In genomic region chr19:50909240-50910070, GRCh38 we compare ENCODE assay signal across 8 cellular contexts. TPM values are rescaled to one million over a fixed set of nuclear protein-coding genes. Genes with fewer than 3 reads are reported as not detected.
A peak's percentile ranks its signal among the peaks of the same experiment; 100 is the strongest.
DNase-seq lines count a peak whose midpoint lies in the region; ATAC-seq and TF ChIP-seq lines count a peak whose summit lies in the region.

No MANE protein-coding gene starts in this region.

- in situ Hi-C loops in Caki2 (cut with HindIII; ENCODE audit: low pct_unique_long_range_greater_than_20kb, low sequenced_read_pairs), result no loop called here

- intact Hi-C loops in body of pancreas (cut with DNase I) (no loop called here), CD14-positive monocyte (cut with micrococcal nuclease) (no loop called here), tibial artery (cut with DNase I; ENCODE audit: low total_unique reads) (no loop called here)

- H3K4me1 Mint-ChIP-seq in natural killer cell treated with Interleukin-12 subunit alpha and Interleukin-12 subunit beta and Interleukin-15 and Interleukin-18, amount 100 ng/mL, for 72 hours (ENCODE audit: low read depth in 2 of 2), result peaks cover 0 to 8% of the 10 kb centered on the region in 2 donors
- H3K4me1 Mint-ChIP-seq in CD14-positive monocyte, result peaks cover 5% of the 10 kb centered on the region

- TF ChIP-seq POLR2A in body of pancreas (IDR thresholded peaks at IDR 0.05), result no peak

- WGBS in body of pancreas, 2 donors, result 5% methylated on average over 22 to 35 of the region's 36 CpGs

- no peaks in the 10 kb centered on the region for H3K27me3 ChIP-seq in body of pancreas
- peaks cover 0 to 65% of the 10 kb centered on the region in 2 donors for H3K27me3 ChIP-seq in tibial artery

- no peaks in the 10 kb centered on the region for H3K9me3 Mint-ChIP-seq in natural killer cell treated with Interleukin-12 subunit alpha and Interleukin-12 subunit beta and Interleukin-15 and Interleukin-18, amount 100 ng/mL, for 72 hours
- H3K9me3 Mint-ChIP-seq in CD14-positive monocyte, result peaks cover 2 to 12% (median 8%) of the 10 kb centered on the region in 7 donors

- ATAC-seq in GM21447 (IDR thresholded peaks at IDR 0.05; ENCODE audit: unreplicated experiment), result peak; percentile 69
- peak; percentile 64 for ATAC-seq in body of pancreas
- ATAC-seq in natural killer cell treated with Interleukin-12 subunit alpha and Interleukin-12 subunit beta and Interleukin-15 and Interleukin-18, amount 100 ng/mL, for 72 hours, result peak; percentile 51 to 71
- no peak for ATAC-seq in GM18498 (IDR thresholded peaks at IDR 0.05; ENCODE audit: unreplicated experiment)

- no peak overlapping the region for H3K4me3 Mint-ChIP-seq in natural killer cell treated with Interleukin-12 subunit alpha and Interleukin-12 subunit beta and Interleukin-15 and Interleukin-18, amount 100 ng/mL, for 72 hours
- peak overlapping the region in 1 of 2 donors; percentile 26 for H3K4me3 Mint-ChIP-seq in CD14-positive monocyte

- H3K36me3 Mint-ChIP-seq in natural killer cell treated with Interleukin-12 subunit alpha and Interleukin-12 subunit beta and Interleukin-15 and Interleukin-18, amount 100 ng/mL, for 72 hours, result no peaks in the 10 kb centered on the region
- H3K36me3 Mint-ChIP-seq in CD14-positive monocyte, result no peaks in the 10 kb centered on the region

- H3K4me3 ChIP-seq in body of pancreas, result no peak overlapping the region
- no peak overlapping the region for H3K4me3 ChIP-seq in tibial artery

- H3K36me3 ChIP-seq in body of pancreas (replicated peaks in 1 of 2; ENCODE audit: insufficient read depth in 1 of 2, low read depth in 2 of 2) (no peaks in the 10 kb centered on the region), tibial artery (no peaks in the 10 kb centered on the region)

- H3K9me3 ChIP-seq in body of pancreas (no peaks in the 10 kb centered on the region), tibial artery (no peaks in the 10 kb centered on the region)

- H3K4me1 ChIP-seq in body of pancreas, result peaks cover 3% of the 10 kb centered on the region
- peaks cover 0 to 9% (median 0%) of the 10 kb centered on the region in 4 donors for H3K4me1 ChIP-seq in tibial artery

- H3K27ac ChIP-seq in body of pancreas (no peak overlapping the region), tibial artery (no peak overlapping the region)

- H3K27me3 Mint-ChIP-seq in natural killer cell treated with Interleukin-12 subunit alpha and Interleukin-12 subunit beta and Interleukin-15 and Interleukin-18, amount 100 ng/mL, for 72 hours, result peaks cover 48 to 58% of the 10 kb centered on the region in 2 donors
- peaks cover 5 to 31% (median 9%) of the 10 kb centered on the region in 3 donors for H3K27me3 Mint-ChIP-seq in CD14-positive monocyte (ENCODE audit: low read depth in 3 of 3)

- H3K27ac Mint-ChIP-seq in natural killer cell treated with Interleukin-12 subunit alpha and Interleukin-12 subunit beta and Interleukin-15 and Interleukin-18, amount 100 ng/mL, for 72 hours, result no peak overlapping the region
- no peak overlapping the region for H3K27ac Mint-ChIP-seq in CD14-positive monocyte

- DNase-seq in Caki2 (ENCODE audit: low read depth) (peak; percentile 91), NCI-H69 (lab: John Stamatoyannopoulos, UW) (peak; percentile 82), body of pancreas (peak; percentile 31 to 69 (median 56)), CD14-positive monocyte (ENCODE audit: low spot score) (no peak), tibial artery (no peak)
- DNase-seq in natural killer cell treated with Interleukin-12 subunit alpha and Interleukin-12 subunit beta and Interleukin-15 and Interleukin-18, amount 100 ng/mL, for 72 hours (ENCODE audit: low spot score), result no peak

- TF ChIP-seq CTCF in body of pancreas (IDR thresholded peaks at IDR 0.05) (no peak), CD14-positive monocyte (IDR thresholded peaks at IDR 0.05) (no peak), tibial artery (IDR thresholded peaks at IDR 0.05) (no peak)

RNA-seq across cellular contexts. Expression of gene KLK4, which starts 1.7 kb away (rescaled TPM):
- not detected in 2 replicates for total RNA-seq in Caki2 (2014; rRNA removed; shearing (Covaris generic); ENCODE audit: low replicate concordance)
- total RNA-seq in body of pancreas, result not detected
- not detected for total RNA-seq in natural killer cell treated with Interleukin-12 subunit alpha and Interleukin-12 subunit beta and Interleukin-15 and Interleukin-18, amount 100 ng/mL, for 72 hours
- polyA plus RNA-seq in CD14-positive monocyte, result not detected

RNA-seq across cellular contexts. Expression of gene KLK2, which starts 36.2 kb away (rescaled TPM):
- not detected in 2 replicates for total RNA-seq in Caki2 (2014; rRNA removed; shearing (Covaris generic); ENCODE audit: low replicate concordance)
- not detected for total RNA-seq in body of pancreas
- total RNA-seq in natural killer cell treated with Interleukin-12 subunit alpha and Interleukin-12 subunit beta and Interleukin-15 and Interleukin-18, amount 100 ng/mL, for 72 hours, result not detected
- polyA plus RNA-seq in CD14-positive monocyte, result not detected

RNA-seq across cellular contexts. Expression of gene KLK5, which starts 43.4 kb away (rescaled TPM):
- not detected in 2 replicates for total RNA-seq in Caki2 (2014; rRNA removed; shearing (Covaris generic); ENCODE audit: low replicate concordance)
- not detected for total RNA-seq in body of pancreas
- total RNA-seq in natural killer cell treated with Interleukin-12 subunit alpha and Interleukin-12 subunit beta and Interleukin-15 and Interleukin-18, amount 100 ng/mL, for 72 hours, result not detected
- not detected for polyA plus RNA-seq in CD14-positive monocyte

RNA-seq across cellular contexts. Expression of gene KLK3, which starts 54.7 kb away (rescaled TPM):
- not detected in 2 replicates for total RNA-seq in Caki2 (2014; rRNA removed; shearing (Covaris generic); ENCODE audit: low replicate concordance)
- not detected for total RNA-seq in body of pancreas
- total RNA-seq in natural killer cell treated with Interleukin-12 subunit alpha and Interleukin-12 subunit beta and Interleukin-15 and Interleukin-18, amount 100 ng/mL, for 72 hours, result not detected
- not detected for polyA plus RNA-seq in CD14-positive monocyte

RNA-seq across cellular contexts. Expression of gene KLK6, which starts 59.9 kb away (rescaled TPM):
- not detected in 2 replicates for total RNA-seq in Caki2 (2014; rRNA removed; shearing (Covaris generic); ENCODE audit: low replicate concordance)
- total RNA-seq in body of pancreas, result not detected
- not detected for total RNA-seq in natural killer cell treated with Interleukin-12 subunit alpha and Interleukin-12 subunit beta and Interleukin-15 and Interleukin-18, amount 100 ng/mL, for 72 hours
- polyA plus RNA-seq in CD14-positive monocyte, result not detected

Comparison
In these comparisons a context has a peak if more than half of its experiments do, and no peak if none do; other contexts are left out.
1. DNase-seq: peak in Caki2 (single experiment), NCI-H69 (single experiment) and body of pancreas (4 of 4); none in natural killer cell treated with Interleukin-12 subunit alpha and Interleukin-12 subunit beta and Interleukin-15 and Interleukin-18, amount 100 ng/mL, for 72 hours (single experiment), CD14-positive monocyte (single experiment) and tibial artery (0 of 2).